Comparison of ENCODE assay signal across 1 cellular context in the genomic region with DNA sequence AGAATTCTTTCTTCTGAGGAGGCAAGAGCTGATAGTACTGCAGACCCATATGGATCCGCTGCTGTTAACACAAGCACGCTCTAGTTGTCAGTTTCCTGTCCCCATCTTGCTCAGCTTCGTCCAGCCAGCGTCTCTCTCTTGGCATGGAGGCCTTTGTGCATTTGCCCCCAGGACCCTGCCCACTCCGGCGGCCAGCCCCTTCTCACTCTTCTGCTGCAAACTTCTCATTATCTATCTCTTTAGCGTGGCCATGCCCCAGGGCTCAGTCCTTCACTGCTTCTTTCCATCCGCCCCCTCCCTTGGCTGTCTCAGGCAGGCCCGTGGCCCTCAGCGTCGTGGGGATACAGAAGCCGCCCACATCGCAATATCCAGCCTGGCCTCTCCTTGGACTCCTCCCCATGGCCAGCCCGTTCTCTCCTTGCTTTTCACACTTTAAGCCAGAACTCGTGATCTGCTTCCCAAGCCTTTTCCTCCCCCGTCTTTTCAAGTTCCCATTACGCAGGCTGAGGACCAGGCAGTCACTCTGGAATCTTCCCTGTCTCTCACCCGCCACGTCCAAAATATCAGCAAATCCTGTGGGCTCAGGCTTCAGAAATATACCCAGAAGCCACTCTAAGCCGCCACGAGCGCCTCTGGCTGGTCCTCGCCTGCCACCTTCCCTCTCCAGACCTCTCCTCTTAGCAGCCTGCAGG.
TF ChIP-seq lines count a peak whose summit lies in the region.

No MANE protein-coding gene starts in this region.

TF ChIP-seq in WTC11, 78 proteins besides CTCF, POLR2A, EP300 and RAD21 (continued from another document):
- TF ChIP-seq, protein P1, sequence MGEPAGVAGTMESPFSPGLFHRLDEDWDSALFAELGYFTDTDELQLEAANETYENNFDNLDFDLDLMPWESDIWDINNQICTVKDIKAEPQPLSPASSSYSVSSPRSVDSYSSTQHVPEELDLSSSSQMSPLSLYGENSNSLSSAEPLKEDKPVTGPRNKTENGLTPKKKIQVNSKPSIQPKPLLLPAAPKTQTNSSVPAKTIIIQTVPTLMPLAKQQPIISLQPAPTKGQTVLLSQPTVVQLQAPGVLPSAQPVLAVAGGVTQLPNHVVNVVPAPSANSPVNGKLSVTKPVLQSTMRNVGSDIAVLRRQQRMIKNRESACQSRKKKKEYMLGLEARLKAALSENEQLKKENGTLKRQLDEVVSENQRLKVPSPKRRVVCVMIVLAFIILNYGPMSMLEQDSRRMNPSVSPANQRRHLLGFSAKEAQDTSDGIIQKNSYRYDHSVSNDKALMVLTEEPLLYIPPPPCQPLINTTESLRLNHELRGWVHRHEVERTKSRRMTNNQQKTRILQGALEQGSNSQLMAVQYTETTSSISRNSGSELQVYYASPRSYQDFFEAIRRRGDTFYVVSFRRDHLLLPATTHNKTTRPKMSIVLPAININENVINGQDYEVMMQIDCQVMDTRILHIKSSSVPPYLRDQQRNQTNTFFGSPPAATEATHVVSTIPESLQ (CRISPR knock-in tag; IDR thresholded peaks at IDR 0.05), result no peak
- TF ChIP-seq TEAD1 (CRISPR knock-in tag; IDR thresholded peaks at IDR 0.05) (no peak), CREM (CRISPR knock-in tag; IDR thresholded peaks at IDR 0.05) (no peak), SOX15 (CRISPR knock-in tag; IDR thresholded peaks at IDR 0.05) (no peak)
- TF ChIP-seq, protein P2, sequence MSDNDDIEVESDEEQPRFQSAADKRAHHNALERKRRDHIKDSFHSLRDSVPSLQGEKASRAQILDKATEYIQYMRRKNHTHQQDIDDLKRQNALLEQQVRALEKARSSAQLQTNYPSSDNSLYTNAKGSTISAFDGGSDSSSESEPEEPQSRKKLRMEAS (CRISPR knock-in tag; IDR thresholded peaks at IDR 0.05), result no peak
